ENCODE assay signal across 30 cellular contexts in the genomic region with DNA sequence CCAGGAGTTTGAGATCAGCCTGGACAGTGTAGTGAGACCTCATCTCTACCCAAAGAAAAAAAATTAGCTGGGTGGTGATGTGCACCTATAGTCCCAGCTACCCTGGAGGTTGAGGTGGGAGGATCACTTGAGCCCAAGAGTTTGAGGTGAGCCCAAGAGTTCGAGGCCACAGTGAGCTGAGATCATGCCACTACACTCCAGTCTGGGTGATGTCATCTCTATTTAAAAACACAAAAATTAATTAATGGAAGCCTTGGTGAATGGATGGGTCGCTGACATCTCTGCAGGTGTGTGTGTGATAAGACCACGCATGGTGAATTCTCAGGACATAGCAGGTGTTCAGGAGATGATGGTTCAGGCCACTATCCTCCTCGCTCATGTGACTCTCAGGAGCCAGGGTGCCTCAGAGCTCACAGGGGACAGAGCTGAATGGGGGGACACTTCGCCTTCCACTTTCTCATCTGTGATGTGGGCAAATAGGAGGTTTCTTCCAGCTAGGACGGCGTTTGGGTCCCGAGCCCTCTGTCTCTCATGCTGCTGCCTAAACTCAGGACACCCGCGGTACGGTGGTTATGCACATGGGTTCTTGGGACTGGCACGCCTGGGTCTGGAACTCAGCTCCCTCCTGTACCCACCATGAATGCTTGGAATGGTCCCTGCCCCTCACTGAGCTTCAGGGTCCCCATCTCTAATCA.
"Had no signal": no experiment of that assay in that cellular context is flagged by ENCODE, and none has a peak within 500 bp of the region (broad histone marks: within the 10 kb centered on the region; RNA-seq: fewer than 3 reads in every experiment).

No MANE protein-coding gene starts in this region.

- H3K27ac ChIP-seq: ascending aorta, breast epithelium, cardiac muscle cell, coronary artery, dorsolateral prefrontal cortex, esophagus muscularis mucosa, foreskin keratinocyte, gastrocnemius medialis, heart left ventricle had no signal

- H3K27ac Mint-ChIP-seq: activated CD4-positive, alpha-beta memory T cell treated with anti-CD3 and anti-CD28 coated beads for 36 hours; activated CD4-positive, alpha-beta T cell treated with anti-CD3 and anti-CD28 coated beads for 36 hours; activated CD4-positive, alpha-beta T cell treated with anti-CD3 and anti-CD28 coated beads, Interleukin-2, amount 10 ng/mL, durations not matched to agents 24 days and 14 days; activated naive CD4-positive, alpha-beta T cell treated with anti-CD3 and anti-CD28 coated beads, Interleukin-2, amount 50 U/mL, for 72 hours; activated naive CD8-positive, alpha-beta T cell treated with anti-CD3 and anti-CD28 coated beads, Interleukin-2, amount 10 ng/mL, durations not matched to agents 7 days and 5 days; activated T-helper 17 cell treated with anti-CD3 and anti-CD28 coated beads, Interleukin-2, amount 50 U/mL, for 72 hours; brain; dendritic cell treated with granulocyte-macrophage colony-stimulating factor and Interleukin-4, amounts not matched to agents 40 ng/mL and 50 ng/mL, for 4 days; endodermal cell had no signal

- H3K36me3 ChIP-seq: ascending aorta, breast epithelium, cardiac muscle cell, esophagus muscularis mucosa, gastrocnemius medialis, heart left ventricle had no signal

- H3K4me3 ChIP-seq: ascending aorta, breast epithelium, cardiac muscle cell, coronary artery, dorsolateral prefrontal cortex, esophagus muscularis mucosa, gastrocnemius medialis, heart left ventricle had no signal

- ATAC-seq: activated CD4-positive, alpha-beta T cell treated with anti-CD3 and anti-CD28 coated beads for 36 hours; activated naive CD4-positive, alpha-beta T cell treated with anti-CD3 and anti-CD28 coated beads, Interleukin-2, amount 50 U/mL, for 72 hours; activated T-cell treated with anti-CD3 and anti-CD28 coated beads, Interleukin-2, amount 50 U/mL, for 4 hours; activated T-helper 17 cell treated with anti-CD3 and anti-CD28 coated beads, Interleukin-2, amount 50 U/mL, for 72 hours; foreskin keratinocyte; gastrocnemius medialis; heart left ventricle had no signal

- H3K36me3 Mint-ChIP-seq: activated CD4-positive, alpha-beta memory T cell treated with anti-CD3 and anti-CD28 coated beads for 36 hours; activated naive CD4-positive, alpha-beta T cell treated with anti-CD3 and anti-CD28 coated beads, Interleukin-2, amount 50 U/mL, for 72 hours; brain had no signal

- H3K4me1 ChIP-seq: ascending aorta, breast epithelium, foreskin keratinocyte, gastrocnemius medialis had no signal

- H3K4me1 Mint-ChIP-seq: activated CD4-positive, alpha-beta T cell treated with anti-CD3 and anti-CD28 coated beads, Interleukin-2, amount 10 ng/mL, durations not matched to agents 24 days and 14 days; activated T-helper 17 cell treated with anti-CD3 and anti-CD28 coated beads, Interleukin-2, amount 50 U/mL, for 72 hours had no signal

- DNase-seq: activated CD4-positive, alpha-beta memory T cell treated with anti-CD3 and anti-CD28 coated beads for 36 hours; activated CD4-positive, alpha-beta T cell treated with anti-CD3 and anti-CD28 coated beads for 36 hours; activated CD4-positive, alpha-beta T cell treated with anti-CD3 and anti-CD28 coated beads, Interleukin-2, amount 10 ng/mL, durations not matched to agents 24 days and 14 days; activated CD4-positive, CD25-positive, alpha-beta regulatory T cell; activated CD4-positive, CD25-positive, alpha-beta regulatory T cell treated with anti-CD3 and anti-CD28 coated beads, Interleukin-2, amount 50 U/mL, for 72 hours; activated CD8-positive, alpha-beta memory T cell treated with anti-CD3 and anti-CD28 coated beads for 24 hours; activated effector memory CD4-positive, alpha-beta T cell treated with Interleukin-2 at 50 U/mL for 16 hours; activated gamma-delta T cell treated with Interleukin-2 at 50 U/mL for 16 hours; activated naive CD4-positive, alpha-beta T cell treated with Interleukin-2 at 50 U/mL for 16 hours; activated naive CD8-positive, alpha-beta T cell treated with anti-CD3 and anti-CD28 coated beads, Interleukin-2, amount 10 ng/mL, durations not matched to agents 7 days and 5 days; activated T-cell treated with anti-CD3 and anti-CD28 coated beads, Interleukin-2, amount 50 U/mL, for 4 hours; central memory CD4-positive, alpha-beta T cell; cerebellar nuclear complex; dorsolateral prefrontal cortex; effector memory CD4-positive, alpha-beta T cell; endodermal cell; foreskin keratinocyte; gastrocnemius medialis; glutamatergic neuron; heart left ventricle; T-helper 2 cell had no signal

- H3K9me3 Mint-ChIP-seq: activated CD4-positive, alpha-beta memory T cell treated with anti-CD3 and anti-CD28 coated beads for 36 hours; activated naive CD8-positive, alpha-beta T cell treated with anti-CD3 and anti-CD28 coated beads, Interleukin-2, amount 10 ng/mL, durations not matched to agents 7 days and 5 days; activated T-cell treated with anti-CD3 and anti-CD28 coated beads, Interleukin-2, amount 50 U/mL, for 4 hours; activated T-helper 17 cell treated with anti-CD3 and anti-CD28 coated beads, Interleukin-2, amount 50 U/mL, for 72 hours; dendritic cell treated with granulocyte-macrophage colony-stimulating factor and Interleukin-4, amounts not matched to agents 40 ng/mL and 50 ng/mL, for 4 days; endodermal cell had no signal

- H3K4me3 Mint-ChIP-seq: activated CD4-positive, alpha-beta memory T cell treated with anti-CD3 and anti-CD28 coated beads for 36 hours; activated CD4-positive, alpha-beta T cell treated with anti-CD3 and anti-CD28 coated beads for 36 hours; activated CD4-positive, alpha-beta T cell treated with anti-CD3 and anti-CD28 coated beads, Interleukin-2, amount 10 ng/mL, durations not matched to agents 24 days and 14 days; activated naive CD8-positive, alpha-beta T cell treated with anti-CD3 and anti-CD28 coated beads, Interleukin-2, amount 10 ng/mL, durations not matched to agents 7 days and 5 days; activated T-cell treated with anti-CD3 and anti-CD28 coated beads, Interleukin-2, amount 50 U/mL, for 4 hours; activated T-helper 17 cell treated with anti-CD3 and anti-CD28 coated beads, Interleukin-2, amount 50 U/mL, for 72 hours; brain; dendritic cell treated with granulocyte-macrophage colony-stimulating factor and Interleukin-4, amounts not matched to agents 40 ng/mL and 50 ng/mL, for 4 days; endodermal cell had no signal

- H3K9me3 ChIP-seq: ascending aorta, breast epithelium, esophagus muscularis mucosa, gastrocnemius medialis, heart left ventricle had no signal
